Comparison of ENCODE assay signal across 1 cellular context in genomic region chr5:139877129-139877597, GRCh38.
TF ChIP-seq lines count a peak whose summit lies in the region.

No MANE protein-coding gene starts in this region.

TF ChIP-seq in GM23338, 12 proteins besides CTCF, POLR2A, EP300 and RAD21 (continued from another document):
- no peak for TF ChIP-seq ZNF462 (CRISPR knock-in tag; IDR thresholded peaks at IDR 0.05)
